Comparison of ENCODE assay signal across 8 cellular contexts in genomic region chr22:39153220-39153860, GRCh38. TPM values are rescaled to one million over a fixed set of nuclear protein-coding genes. Genes with fewer than 3 reads are reported as not detected.
DNase-seq lines count a peak whose midpoint lies in the region; ATAC-seq, FAIRE-seq and TF ChIP-seq lines count a peak whose summit lies in the region.

No MANE protein-coding gene starts in this region.

- H3K4me3 Mint-ChIP-seq in stimulated activated naive CD8-positive, alpha-beta T cell treated with anti-CD3 and anti-CD28 coated beads, Interleukin-15, Interleukin-2, amounts not matched to agents 100 ng/mL and 50 ng/mL, for 24 hours, result peak overlapping the region; percentile 84
- peak overlapping the region; percentile 88 for H3K4me3 Mint-ChIP-seq in activated naive CD8-positive, alpha-beta T cell

- ATAC-seq in stimulated activated naive CD8-positive, alpha-beta T cell treated with anti-CD3 and anti-CD28 coated beads, Interleukin-15, Interleukin-2, amounts not matched to agents 100 U/mL and 50 U/mL, for 24 hours, result no peak
- no peak for ATAC-seq in GM19397 (IDR thresholded peaks at IDR 0.05; ENCODE audit: unreplicated experiment)

- no peak for DNase-seq in stimulated activated naive CD8-positive, alpha-beta T cell treated with anti-CD3 and anti-CD28 coated beads, Interleukin-15, Interleukin-2, amounts not matched to agents 100 U/mL and 50 U/mL, for 24 hours
- peak; percentile 45 for DNase-seq in islet precursor cell
- no peak for DNase-seq in testis
- DNase-seq in urothelium cell line (ENCODE audit: low spot score), result no peak
- DNase-seq in effector CD4-positive, alpha-beta T cell, result no peak

- peak overlapping the region; percentile 68 for H3K27ac Mint-ChIP-seq in stimulated activated naive CD8-positive, alpha-beta T cell treated with anti-CD3 and anti-CD28 coated beads, Interleukin-15, Interleukin-2, amounts not matched to agents 100 ng/mL and 50 ng/mL, for 24 hours
- H3K27ac Mint-ChIP-seq in activated naive CD8-positive, alpha-beta T cell, result peak overlapping the region; percentile 59

- peak overlapping the region; percentile 82 to 92 for H3K27ac ChIP-seq in testis

- no peaks in the 10 kb centered on the region for H3K9me3 Mint-ChIP-seq in stimulated activated naive CD8-positive, alpha-beta T cell treated with anti-CD3 and anti-CD28 coated beads, Interleukin-15, Interleukin-2, amounts not matched to agents 100 ng/mL and 50 ng/mL, for 24 hours
- no peaks in the 10 kb centered on the region for H3K9me3 Mint-ChIP-seq in activated naive CD8-positive, alpha-beta T cell (ENCODE audit: low read depth)

- H3K4me1 ChIP-seq in testis, result peaks cover 8% of the 10 kb centered on the region

- no peaks in the 10 kb centered on the region for H3K36me3 ChIP-seq in testis (ENCODE audit: low read depth, missing control alignments)

- intact Hi-C loops in testis (cut with DNase I; ENCODE audit: low total_unique reads), result no loop called here

- no peak for TF ChIP-seq CTCF in testis (IDR thresholded peaks at IDR 0.05)

- H3K27me3 Mint-ChIP-seq in stimulated activated naive CD8-positive, alpha-beta T cell treated with anti-CD3 and anti-CD28 coated beads, Interleukin-15, Interleukin-2, amounts not matched to agents 100 ng/mL and 50 ng/mL, for 24 hours, result peaks cover 16% of the 10 kb centered on the region
- no peaks in the 10 kb centered on the region for H3K27me3 Mint-ChIP-seq in activated naive CD8-positive, alpha-beta T cell

- H3K9me3 ChIP-seq in testis, result no peaks in the 10 kb centered on the region

- peak overlapping the region; percentile 80 to 90 for H3K4me3 ChIP-seq in testis

- peaks cover 40% of the 10 kb centered on the region for H3K4me1 Mint-ChIP-seq in stimulated activated naive CD8-positive, alpha-beta T cell treated with anti-CD3 and anti-CD28 coated beads, Interleukin-15, Interleukin-2, amounts not matched to agents 100 ng/mL and 50 ng/mL, for 24 hours (ENCODE audit: low read depth)
- peaks cover 34% of the 10 kb centered on the region for H3K4me1 Mint-ChIP-seq in activated naive CD8-positive, alpha-beta T cell (ENCODE audit: low read depth)

- no peak for FAIRE-seq in urothelium cell line (lab: Jason Lieb, UNC)

- H3K36me3 Mint-ChIP-seq in stimulated activated naive CD8-positive, alpha-beta T cell treated with anti-CD3 and anti-CD28 coated beads, Interleukin-15, Interleukin-2, amounts not matched to agents 100 ng/mL and 50 ng/mL, for 24 hours (ENCODE audit: low read depth), result peaks cover 6% of the 10 kb centered on the region
- H3K36me3 Mint-ChIP-seq in activated naive CD8-positive, alpha-beta T cell, result no peaks in the 10 kb centered on the region

- WGBS in testis, 2 donors, result 2 to 4% methylated on average over 34 to 44 of the region's 44 CpGs

- H3K27me3 ChIP-seq in testis, result no peaks in the 10 kb centered on the region

- TF ChIP-seq POLR2A in testis (IDR thresholded peaks at IDR 0.05), result no peak

RNA-seq across cellular contexts. Expression of gene CBX7, which starts 0.9 kb away (rescaled TPM):
- 10 to 100 TPM; 51.3 to 62.8 TPM for total RNA-seq in testis
- 25.7 TPM for polyA plus RNA-seq in testis (ENCODE audit: insufficient read depth, low read depth, low replicate concordance)

RNA-seq across cellular contexts. Expression of gene APOBEC3H, which starts 56.3 kb away (rescaled TPM):
- 1 to 10 TPM; 3.5 to 5.2 TPM for total RNA-seq in testis
- 3.6 TPM for polyA plus RNA-seq in testis (ENCODE audit: insufficient read depth, low read depth, low replicate concordance)
